ENCODE assay signal across 9 cellular contexts in genomic region chr1:167722870-167723251, GRCh38. TPM values are rescaled to one million over a fixed set of nuclear protein-coding genes. Genes with fewer than 3 reads are reported as not detected.
DNase-seq lines count a peak whose midpoint lies in the region; ATAC-seq and TF ChIP-seq lines count a peak whose summit lies in the region.
"Had no signal": no experiment of that assay in that cellular context is flagged by ENCODE, and none has a peak within 500 bp of the region (broad histone marks: within the 10 kb centered on the region; RNA-seq: fewer than 3 reads in every experiment).

No MANE protein-coding gene starts in this region.

- no peaks in the 10 kb centered on the region for H3K9me3 Mint-ChIP-seq in activated T-cell treated with anti-CD3 and anti-CD28 coated beads, Interleukin-2, amount 50 U/mL, for 72 hours

- H3K36me3 Mint-ChIP-seq in activated T-cell treated with anti-CD3 and anti-CD28 coated beads, Interleukin-2, amount 50 U/mL, for 72 hours (ENCODE audit: insufficient read depth in 2 of 2): peaks cover 1% of the 10 kb centered on the region in 2 donors

- H3K4me1 Mint-ChIP-seq in activated T-cell treated with anti-CD3 and anti-CD28 coated beads, Interleukin-2, amount 50 U/mL, for 72 hours (ENCODE audit: low read depth): peaks cover 68% of the 10 kb centered on the region

- in situ Hi-C loops in transverse colon (cut with MboI; ENCODE audit: low pct_ligation_motif_present in 1 of 4, low pct_unique_long_range_greater_than_20kb in 1 of 4, low sequenced_read_pairs in 3 of 4): loop anchor here in 3 of 4 donors (10.0 to 25.0 kb wide), 3 partner anchors 92 to 214 kb away; partner anchors contain the start of genes DCAF6 (in 3 of the 3) and MPC2 (in 3 of the 3)

- peak overlapping the region in 1 of 3 donors; percentile 86 for H3K27ac ChIP-seq in right lobe of liver
- peak overlapping the region; percentile 92 to 98 (median 94) for H3K27ac ChIP-seq in transverse colon

- CTCF ChIA-PET in GM10248 (lab: Yijun Ruan, JAX): interaction anchor here (0.7 to 5.2 kb wide), 5 partner anchors 7 to 35 kb away, joined by 3 to 31 read pairs (median 3); no protein-coding TSS in a partner anchor

- WGBS in right lobe of liver (ENCODE audit: insufficient coverage, low coverage, low lambda C conversion rate, missing lambda C conversion rate): 27% methylated on average over 4 of the region's 4 CpGs
- WGBS in transverse colon (ENCODE audit: low coverage in 1 of 2), 2 donors: 11 to 12% methylated on average over 4 of the region's 4 CpGs

- no peak for ATAC-seq in activated T-cell treated with anti-CD3 and anti-CD28 coated beads, Interleukin-2, amount 50 U/mL, for 72 hours (replicated peaks in 1 of 2)
- ATAC-seq in right lobe of liver (no peak), HG02870 (IDR thresholded peaks at IDR 0.05; ENCODE audit: unreplicated experiment) (no peak)

- no peaks in the 10 kb centered on the region for H3K36me3 ChIP-seq in right lobe of liver
- no peaks in the 10 kb centered on the region for H3K36me3 ChIP-seq in transverse colon

- H3K27ac Mint-ChIP-seq in activated T-cell treated with anti-CD3 and anti-CD28 coated beads, Interleukin-2, amount 50 U/mL, for 72 hours: no peak overlapping the region

- H3K4me3 Mint-ChIP-seq in activated T-cell treated with anti-CD3 and anti-CD28 coated beads, Interleukin-2, amount 50 U/mL, for 72 hours: peak overlapping the region; percentile 93 to 95

- no peak for TF ChIP-seq POLR2A in right lobe of liver (IDR thresholded peaks at IDR 0.05)
- TF ChIP-seq POLR2A in transverse colon (IDR thresholded peaks at IDR 0.05): no peak

- intact Hi-C loops in right lobe of liver (cut with DNase I): loop anchor here in 1 of 2 donors (10.0 kb wide), 1 partner anchor 82 kb away; no protein-coding TSS in a partner anchor
- intact Hi-C loops in transverse colon (cut with DNase I; ENCODE audit: low total_unique reads): no loop called here

- H3K27me3 ChIP-seq in right lobe of liver: no peaks in the 10 kb centered on the region
- H3K27me3 ChIP-seq in transverse colon: no peaks in the 10 kb centered on the region

- no peak for TF ChIP-seq EP300 in transverse colon (IDR thresholded peaks at IDR 0.05; ENCODE audit: low read depth)

- H3K4me3 ChIP-seq in right lobe of liver (peak overlapping the region; percentile 86 to 95 (median 94)), transverse colon (peak overlapping the region; percentile 88 to 100 (median 98))

- DNase-seq in activated T-cell treated with anti-CD3 and anti-CD28 coated beads, Interleukin-2, amount 50 U/mL, for 72 hours: no peak
- DNase-seq in activated T-cell treated with anti-CD3 and anti-CD28 coated beads for 4 hours: no peak
- peak; percentile 12 for DNase-seq in amniotic epithelial cell (ENCODE audit: low read depth)
- DNase-seq in right lobe of liver: no peak
- DNase-seq in transverse colon: no peak
- no peak for DNase-seq in GM10248 (ENCODE audit: extremely low spot score)
- DNase-seq in NCI-H1048 (lab: John Stamatoyannopoulos, UW): no peak
- DNase-seq: NCI-H1930 had no signal

- POLR2A ChIA-PET in GM10248 (lab: Yijun Ruan, JAX): no interaction called here

- no peak for TF ChIP-seq CTCF in right lobe of liver (IDR thresholded peaks at IDR 0.05)
- no peak for TF ChIP-seq CTCF in transverse colon (IDR thresholded peaks at IDR 0.05)
- TF ChIP-seq CTCF in GM10248 (IDR thresholded peaks at IDR 0.05; ENCODE audit: control extremely low read depth, extremely low read depth, low read depth, missing control alignments): no peak

- H3K9me3 ChIP-seq in right lobe of liver (no peaks in the 10 kb centered on the region), transverse colon (no peaks in the 10 kb centered on the region)

- no peaks in the 10 kb centered on the region for H3K27me3 Mint-ChIP-seq in activated T-cell treated with anti-CD3 and anti-CD28 coated beads, Interleukin-2, amount 50 U/mL, for 72 hours (ENCODE audit: low read depth)

- peaks cover 0 to 21% (median 3%) of the 10 kb centered on the region in 4 donors for H3K4me1 ChIP-seq in right lobe of liver
- H3K4me1 ChIP-seq in transverse colon: peaks cover 13 to 54% (median 31%) of the 10 kb centered on the region in 4 donors

RNA-seq across cellular contexts. Expression of gene MPZL1, which starts 1.1 kb away (rescaled TPM):
- total RNA-seq in activated T-cell treated with anti-CD3 and anti-CD28 coated beads, Interleukin-2, amount 50 U/mL, for 72 hours: 10 to 100 TPM; 17.2 to 20.9 TPM
- total RNA-seq in right lobe of liver (10 to 100 TPM; 15.7 to 43.3 (median 18.9) TPM), transverse colon (10 to 100 TPM; 32.9 to 79.5 (median 58.2) TPM)
